21 cellular contexts compared by ENCODE assay signal in the genomic region with DNA sequence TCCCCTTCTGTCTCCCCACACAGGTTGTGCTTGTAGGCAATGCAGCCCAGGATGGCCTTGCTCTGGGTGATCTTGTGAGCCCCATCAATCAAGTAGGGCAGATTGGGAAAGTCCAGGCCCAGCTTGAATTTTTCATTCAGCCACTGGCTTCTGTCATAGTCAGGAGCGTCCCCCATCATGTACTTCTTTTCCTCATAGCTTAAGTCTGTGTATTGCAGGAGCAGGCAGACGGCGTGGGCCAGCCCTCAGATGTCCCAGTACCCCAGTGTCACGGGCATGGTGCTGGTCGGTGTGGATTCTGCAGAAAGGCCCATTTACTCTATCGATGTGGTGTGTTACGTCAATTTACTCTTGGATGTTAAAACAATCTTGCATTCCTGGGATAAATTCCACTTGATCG. TPM values are rescaled to one million over a fixed set of nuclear protein-coding genes. Genes with fewer than 3 reads are reported as not detected.
DNase-seq lines count a peak whose midpoint lies in the region; ATAC-seq, FAIRE-seq and TF ChIP-seq lines count a peak whose summit lies in the region.
"Had no signal": no experiment of that assay in that cellular context is flagged by ENCODE, and none has a peak within 500 bp of the region (broad histone marks: within the 10 kb centered on the region; RNA-seq: fewer than 3 reads in every experiment).

No MANE protein-coding gene starts in this region.

- no peak for TF ChIP-seq CTCF in GM23338 (conservative IDR thresholded peaks at IDR 0.05; ENCODE audit: low read depth in 2 of 2)
- TF ChIP-seq CTCF in bronchial epithelial cell (IDR thresholded peaks at IDR 0.05; ENCODE audit: insufficient read depth, low read length, severe bottlenecking), result no peak
- no peak for TF ChIP-seq CTCF in nephron progenitor cell (IDR thresholded peaks at IDR 0.05)

- peaks cover 5% of the 10 kb centered on the region for H3K9me2 ChIP-seq in GM23338 (ENCODE audit: insufficient read depth)

- H3K27me3 ChIP-seq in GM23338 (ENCODE audit: insufficient read depth) (no peaks in the 10 kb centered on the region), bronchial epithelial cell (ENCODE audit: control insufficient read depth, insufficient read depth, low read length) (no peaks in the 10 kb centered on the region)
- H3K27me3 ChIP-seq: BLaER1 had no signal

- no peak overlapping the region for H3K4me3 ChIP-seq in GM23338
- no peak overlapping the region for H3K4me3 ChIP-seq in bronchial epithelial cell (ENCODE audit: low read depth, low read length)
- H3K4me3 ChIP-seq: BLaER1 had no signal

- H3K4me2 ChIP-seq in GM23338, result no peak overlapping the region
- H3K4me2 ChIP-seq: BLaER1 had no signal

- DNase-seq in GM23338 (ENCODE audit: low spot score), result no peak
- DNase-seq in bronchial epithelial cell (ENCODE audit: low read depth), result no peak
- no peak for DNase-seq in nephron progenitor cell
- DNase-seq in germinal center (ENCODE audit: low spot score), result no peak
- no peak for DNase-seq in NCI-H748 (lab: John Stamatoyannopoulos, UW; ENCODE audit: unreplicated experiment)
- DNase-seq: Caco-2; CD4-positive, CD25-positive, alpha-beta regulatory T cell; CD8-positive, alpha-beta T cell; DMS153; DND-41; H9 had no signal

- peak overlapping the region; percentile 38; the same call in 1 of the 2 replicates for H2AFZ ChIP-seq in GM23338

- no peak overlapping the region for H3K27ac ChIP-seq in GM23338 (ENCODE audit: low read depth)
- H3K27ac ChIP-seq: 22Rv1, BLaER1, C4-2B had no signal

- ATAC-seq in GM23338, result no peak
- ATAC-seq in HG03521 (IDR thresholded peaks at IDR 0.05; ENCODE audit: unreplicated experiment), result no peak
- ATAC-seq: CD8-positive, alpha-beta T cell; HCT116 had no signal

- FAIRE-seq in bronchial epithelial cell (lab: Jason Lieb, UNC), result peak; percentile 23
- FAIRE-seq: A204.1, G401.6, GM12892 had no signal

- no peaks in the 10 kb centered on the region for H3K79me2 ChIP-seq in GM23338 (replicated peaks; ENCODE audit: insufficient read depth)

- no peaks in the 10 kb centered on the region for H3K36me3 Mint-ChIP-seq in GM23338 (ENCODE audit: low read depth)
- H3K36me3 Mint-ChIP-seq in nephron progenitor cell (ENCODE audit: low read depth), result peaks cover 3% of the 10 kb centered on the region
- H3K36me3 Mint-ChIP-seq: CD4-positive, CD25-positive, alpha-beta regulatory T cell; CD8-positive, alpha-beta T cell had no signal

- no peaks in the 10 kb centered on the region for H3F3A ChIP-seq in GM23338 (replicated peaks; ENCODE audit: low read depth)

- H3K4me1 Mint-ChIP-seq in GM23338, result no peaks in the 10 kb centered on the region
- H3K4me1 Mint-ChIP-seq in nephron progenitor cell, result no peaks in the 10 kb centered on the region
- H3K4me1 Mint-ChIP-seq: B cell; CD4-positive, CD25-positive, alpha-beta regulatory T cell had no signal

- H3K36me3 ChIP-seq in GM23338 (ENCODE audit: insufficient read depth) (no peaks in the 10 kb centered on the region), bronchial epithelial cell (ENCODE audit: control insufficient read depth, insufficient read depth, low read length) (no peaks in the 10 kb centered on the region)
- H3K36me3 ChIP-seq: BLaER1 had no signal

- H3K27ac Mint-ChIP-seq in GM23338 (no peak overlapping the region), nephron progenitor cell (peak overlapping the region; percentile 82)
- H3K27ac Mint-ChIP-seq: B cell; CD8-positive, alpha-beta T cell had no signal

- no peaks in the 10 kb centered on the region for H4K20me1 ChIP-seq in GM23338 (replicated peaks; ENCODE audit: insufficient read depth)
- H4K20me1 ChIP-seq: BLaER1 had no signal

- H3K27me3 Mint-ChIP-seq in GM23338 (ENCODE audit: insufficient read depth, low read depth, poor library complexity), result peaks cover 6% of the 10 kb centered on the region
- peaks cover 4% of the 10 kb centered on the region for H3K27me3 Mint-ChIP-seq in nephron progenitor cell (ENCODE audit: low read depth, poor library complexity)
- H3K27me3 Mint-ChIP-seq: B cell had no signal

- H3K4me1 ChIP-seq in GM23338 (ENCODE audit: insufficient read depth), result no peaks in the 10 kb centered on the region
- H3K4me1 ChIP-seq: BLaER1, Caco-2 had no signal

- H3K9me3 Mint-ChIP-seq in GM23338, result no peaks in the 10 kb centered on the region; the same call in 2 of the 3 replicates
- H3K9me3 Mint-ChIP-seq in nephron progenitor cell, result peaks cover 3% of the 10 kb centered on the region
- H3K9me3 Mint-ChIP-seq: CD4-positive, CD25-positive, alpha-beta regulatory T cell; CD8-positive, alpha-beta T cell; H9 had no signal

- no peak overlapping the region for H3K4me3 Mint-ChIP-seq in GM23338
- no peak overlapping the region for H3K4me3 Mint-ChIP-seq in nephron progenitor cell
- H3K4me3 Mint-ChIP-seq: B cell; CD4-positive, CD25-positive, alpha-beta regulatory T cell; CD8-positive, alpha-beta T cell; H9 had no signal

TF ChIP-seq in GM23338, 12 proteins besides CTCF, POLR2A, EP300 and RAD21:
- TF ChIP-seq EZH2 (IDR thresholded peaks at IDR 0.05; ENCODE audit: low read depth, unreplicated experiment) (no peak), ZNF331 (CRISPR knock-in tag; IDR thresholded peaks at IDR 0.05; ENCODE audit: low read depth) (no peak), POLR2AphosphoS5 (IDR thresholded peaks at IDR 0.05; ENCODE audit: low read depth) (no peak), ZNF114 (CRISPR knock-in tag; IDR thresholded peaks at IDR 0.05) (no peak), CREB1 (CRISPR knock-in tag; IDR thresholded peaks at IDR 0.05; ENCODE audit: low read depth) (no peak)
- TF ChIP-seq, protein P1, sequence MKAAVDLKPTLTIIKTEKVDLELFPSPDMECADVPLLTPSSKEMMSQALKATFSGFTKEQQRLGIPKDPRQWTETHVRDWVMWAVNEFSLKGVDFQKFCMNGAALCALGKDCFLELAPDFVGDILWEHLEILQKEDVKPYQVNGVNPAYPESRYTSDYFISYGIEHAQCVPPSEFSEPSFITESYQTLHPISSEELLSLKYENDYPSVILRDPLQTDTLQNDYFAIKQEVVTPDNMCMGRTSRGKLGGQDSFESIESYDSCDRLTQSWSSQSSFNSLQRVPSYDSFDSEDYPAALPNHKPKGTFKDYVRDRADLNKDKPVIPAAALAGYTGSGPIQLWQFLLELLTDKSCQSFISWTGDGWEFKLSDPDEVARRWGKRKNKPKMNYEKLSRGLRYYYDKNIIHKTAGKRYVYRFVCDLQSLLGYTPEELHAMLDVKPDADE (IDR thresholded peaks at IDR 0.05), result no peak

RNA-seq across cellular contexts. Expression of a gene that starts 40.1 kb away (rescaled TPM):
- total RNA-seq in GM23338 (2014; rRNA removed; shearing (Covaris generic)), result 30.9 and 37.6 TPM in 2 replicates
- polyA plus RNA-seq in GM23338 (2016; fragmentation: Nextera tagmentation; extraction: Ambion mirVana), result 10.5 and 12.1 TPM in 2 replicates
- under 0.01 and 0.26 TPM in 2 replicates for total RNA-seq in bronchial epithelial cell
- polyA plus RNA-seq: AG04450 had no signal

Comparison
In these comparisons a context has a peak if more than half of its experiments do, and no peak if none do; other contexts are left out.
1. RNA of a gene that starts 40.1 kb away (total RNA-seq): 30.9 to 37.6 TPM in GM23338; under 0.01 to 0.26 TPM in bronchial epithelial cell; every median in the first group is over 10 times any median in the second.